26 cellular contexts compared by ENCODE assay signal in the genomic region with DNA sequence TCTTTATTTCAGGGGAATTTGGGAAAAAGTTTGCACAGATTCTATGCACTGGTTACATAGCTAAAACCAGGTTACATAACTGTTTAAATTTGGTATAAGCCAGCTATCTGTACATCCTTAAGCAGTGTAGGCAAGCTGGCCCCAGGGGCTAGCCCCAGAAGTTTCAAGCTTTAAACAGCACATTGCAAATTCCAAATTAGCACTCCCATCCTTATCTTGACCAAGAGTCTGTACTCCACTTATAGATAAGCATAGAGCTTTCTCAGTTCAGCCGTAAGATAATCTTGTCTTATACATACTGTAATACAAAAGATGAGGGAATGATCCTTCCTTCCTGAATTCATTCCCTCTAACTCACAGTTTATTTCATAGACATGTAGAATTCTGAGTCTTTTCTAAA.
DNase-seq lines count a peak whose midpoint lies in the region; ATAC-seq and TF ChIP-seq lines count a peak whose summit lies in the region.
"Had no signal": no experiment of that assay in that cellular context is flagged by ENCODE, and none has a peak within 500 bp of the region (broad histone marks: within the 10 kb centered on the region; RNA-seq: fewer than 3 reads in every experiment).

No MANE protein-coding gene starts in this region.

- POLR2A ChIA-PET in SK-N-SH (lab: Yijun Ruan, JAX) = no interaction called here

- no peak for TF ChIP-seq EP300 in SK-N-SH (IDR thresholded peaks at IDR 0.05; ENCODE audit: borderline replicate concordance in 1 of 2, low read depth in 1 of 2, low read length in 1 of 2)
- TF ChIP-seq EP300 in sigmoid colon (IDR thresholded peaks at IDR 0.05) = no peak

- peaks cover 12% of the 10 kb centered on the region for H3K27me3 Mint-ChIP-seq in neural progenitor cell (ENCODE audit: insufficient read depth, low read depth)

- H3K36me3 ChIP-seq in SK-N-SH (replicated peaks in 1 of 2; ENCODE audit: control insufficient read depth in 1 of 2, insufficient read depth in 2 of 2, low read length in 1 of 2) (no peaks in the 10 kb centered on the region), SJCRH30 (no peaks in the 10 kb centered on the region), neural progenitor cell (no peaks in the 10 kb centered on the region), sigmoid colon (no peaks in the 10 kb centered on the region), upper lobe of right lung (no peaks in the 10 kb centered on the region)
- H3K36me3 ChIP-seq: breast epithelium, esophagus squamous epithelium, prostate gland, stomach had no signal

- ATAC-seq in SK-N-SH treated with all-trans-retinoic acid at 6 μM for 48 hours (peak; percentile 50), GM21529 (IDR thresholded peaks at IDR 0.05; ENCODE audit: unreplicated experiment) (peak; percentile 18), upper lobe of right lung (no peak)
- ATAC-seq: CD8-positive, alpha-beta T cell; left colon; Right ventricle myocardium inferior had no signal

- CTCF ChIA-PET in SK-N-SH (lab: Yijun Ruan, JAX) = interaction anchor here (1.0 to 1.7 kb wide), 3 partner anchors 11 to 619 kb away, joined by 3 read pairs; no protein-coding TSS in a partner anchor

- TF ChIP-seq CTCF in SK-N-SH (IDR thresholded peaks at IDR 0.05) (no peak), neural progenitor cell (IDR thresholded peaks at IDR 0.05) (no peak), sigmoid colon (IDR thresholded peaks at IDR 0.05) (no peak), upper lobe of right lung (IDR thresholded peaks at IDR 0.05) (no peak)

- H3K27ac ChIP-seq in SK-N-SH (ENCODE audit: low read depth in 2 of 2, low read length in 1 of 2) (no peak overlapping the region), SJCRH30 (peak overlapping the region; percentile 88), neural progenitor cell (no peak overlapping the region), sigmoid colon (no peak overlapping the region), upper lobe of right lung (no peak overlapping the region)
- H3K27ac ChIP-seq: breast epithelium, esophagus squamous epithelium, hepatocyte, prostate gland, stomach had no signal

- TF ChIP-seq RAD21 in SK-N-SH (IDR thresholded peaks at IDR 0.05; ENCODE audit: low read length) = no peak

- H3K36me3 Mint-ChIP-seq in neural progenitor cell = peaks cover 3% of the 10 kb centered on the region
- H3K36me3 Mint-ChIP-seq: CD8-positive, alpha-beta T cell had no signal

- H3K79me2 ChIP-seq in SK-N-SH (ENCODE audit: insufficient read depth) (no peaks in the 10 kb centered on the region), neural progenitor cell (ENCODE audit: low read depth) (no peaks in the 10 kb centered on the region)
- H3K79me2 ChIP-seq: hepatocyte had no signal

- 100% methylated on average over 1 of the region's 1 CpG for WGBS in SK-N-SH (ENCODE audit: low lambda C conversion rate)
- whole genome bisulfite sequencing in sigmoid colon, 2 donors = 89 to 93% methylated on average over 1 of the region's 1 CpG

- no peaks in the 10 kb centered on the region for H3K9me2 ChIP-seq in SK-N-SH

- DNase-seq in SK-N-SH = no peak
- DNase-seq in SJCRH30 = no peak
- no peak for DNase-seq in neural progenitor cell (ENCODE audit: low spot score)
- no peak for DNase-seq in COLO829 (ENCODE audit: low spot score)
- DNase-seq in sigmoid colon = no peak
- DNase-seq in upper lobe of right lung = no peak
- DNase-seq: 8988T; activated CD8-positive, alpha-beta memory T cell treated with anti-CD3 and anti-CD28 coated beads for 24 hours; activated naive CD4-positive, alpha-beta T cell treated with Interleukin-2 at 50 U/mL for 16 hours; activated T-cell treated with anti-CD3 and anti-CD28 coated beads, Interleukin-2, amount 50 U/mL, for 1 hour; amniotic stem cell; CD8-positive, alpha-beta T cell; effector memory CD4-positive, alpha-beta T cell; esophagus squamous epithelium; H9; IMR-90; left colon; NCI-H2029 treated with DMSO at 0.1 percent for 48 hours; stomach; trophoblast cell had no signal

- intact Hi-C loops in sigmoid colon (cut with DNase I) (no loop called here), upper lobe of right lung (cut with DNase I) (no loop called here)

- no peaks in the 10 kb centered on the region for H3K27me3 ChIP-seq in SK-N-SH (ENCODE audit: insufficient read depth)
- no peaks in the 10 kb centered on the region for H3K27me3 ChIP-seq in SJCRH30
- H3K27me3 ChIP-seq in neural progenitor cell = no peaks in the 10 kb centered on the region
- no peaks in the 10 kb centered on the region for H3K27me3 ChIP-seq in sigmoid colon
- H3K27me3 ChIP-seq in upper lobe of right lung = no peaks in the 10 kb centered on the region
- H3K27me3 ChIP-seq: breast epithelium, hepatocyte, stomach had no signal

- H3K27ac Mint-ChIP-seq in neural progenitor cell = peak overlapping the region; percentile 93
- H3K27ac Mint-ChIP-seq: CD8-positive, alpha-beta T cell; H9 had no signal

- H4K20me1 ChIP-seq in SK-N-SH (ENCODE audit: insufficient read depth) (no peaks in the 10 kb centered on the region), neural progenitor cell (ENCODE audit: low read depth) (no peaks in the 10 kb centered on the region)

- no peak overlapping the region for H2AFZ ChIP-seq in SK-N-SH (ENCODE audit: low read depth)
- H2AFZ ChIP-seq in neural progenitor cell (replicated peaks) = no peak overlapping the region
- H2AFZ ChIP-seq: hepatocyte had no signal

- H3F3A ChIP-seq in SK-N-SH (replicated peaks; ENCODE audit: insufficient read depth) (no peaks in the 10 kb centered on the region), neural progenitor cell (ENCODE audit: low read depth) (no peaks in the 10 kb centered on the region)

- H3K9me3 Mint-ChIP-seq in neural progenitor cell = peaks cover 19% of the 10 kb centered on the region

- peaks cover 48% of the 10 kb centered on the region for H3K4me1 Mint-ChIP-seq in neural progenitor cell

- H3K4me3 ChIP-seq in SK-N-SH (ENCODE audit: low read depth in 2 of 2, low read length in 1 of 2) = no peak overlapping the region
- H3K4me3 ChIP-seq in SJCRH30 = peak overlapping the region; percentile 31
- H3K4me3 ChIP-seq in neural progenitor cell = no peak overlapping the region
- no peak overlapping the region for H3K4me3 ChIP-seq in sigmoid colon
- H3K4me3 ChIP-seq in upper lobe of right lung = no peak overlapping the region
- H3K4me3 ChIP-seq: breast epithelium, esophagus squamous epithelium, hepatocyte, prostate gland, stomach had no signal

- H3K4me1 ChIP-seq in SK-N-SH (ENCODE audit: control insufficient read depth in 1 of 2, insufficient read depth in 2 of 2, low read depth in 1 of 2, low read length in 1 of 2) = peaks cover 0 to 6% of the 10 kb centered on the region in 2 experiments; a peak in 2 of 4 replicates
- H3K4me1 ChIP-seq in SJCRH30 = peaks cover 20% of the 10 kb centered on the region
- H3K4me1 ChIP-seq in neural progenitor cell = peaks cover 11% of the 10 kb centered on the region
- H3K4me1 ChIP-seq in sigmoid colon = no peaks in the 10 kb centered on the region
- no peaks in the 10 kb centered on the region for H3K4me1 ChIP-seq in upper lobe of right lung
- H3K4me1 ChIP-seq: breast epithelium, esophagus squamous epithelium, prostate gland, stomach had no signal

- peak overlapping the region; percentile 27 for H3K4me3 Mint-ChIP-seq in neural progenitor cell
- H3K4me3 Mint-ChIP-seq: CD8-positive, alpha-beta T cell; H9 had no signal

- H3K9ac ChIP-seq in SK-N-SH (no peak overlapping the region), neural progenitor cell (no peak overlapping the region)

- TF ChIP-seq POLR2A in sigmoid colon (IDR thresholded peaks at IDR 0.05) = no peak

- H3K4me2 ChIP-seq in SK-N-SH (no peak overlapping the region), neural progenitor cell (no peak overlapping the region)
- H3K4me2 ChIP-seq: hepatocyte had no signal

- H3K9me3 ChIP-seq in SK-N-SH = no peaks in the 10 kb centered on the region
- no peaks in the 10 kb centered on the region; the same call in 1 of the 2 replicates for H3K9me3 ChIP-seq in SJCRH30 (replicated peaks)
- no peaks in the 10 kb centered on the region for H3K9me3 ChIP-seq in neural progenitor cell (ENCODE audit: low read depth)
- H3K9me3 ChIP-seq in sigmoid colon = no peaks in the 10 kb centered on the region
- H3K9me3 ChIP-seq in upper lobe of right lung = no peaks in the 10 kb centered on the region
- H3K9me3 ChIP-seq: breast epithelium, esophagus squamous epithelium, prostate gland, stomach had no signal

TF ChIP-seq in SK-N-SH treated with all-trans-retinoic acid at 6 μM for 48 hours, 23 proteins besides CTCF, POLR2A, EP300 and RAD21 (continues in another document):
- TF ChIP-seq ZNF8 (CRISPR knock-in tag; IDR thresholded peaks at IDR 0.05) (no peak), PPARA (CRISPR knock-in tag; IDR thresholded peaks at IDR 0.05; ENCODE audit: borderline replicate concordance) (no peak), ZNF70 (CRISPR knock-in tag; IDR thresholded peaks at IDR 0.05) (no peak), ZFP3 (CRISPR knock-in tag; IDR thresholded peaks at IDR 0.05) (no peak), CSDC2 (CRISPR knock-in tag; IDR thresholded peaks at IDR 0.05) (no peak)

TF ChIP-seq in SK-N-SH, 30 proteins besides CTCF, POLR2A, EP300 and RAD21 (continues in another document):
- TF ChIP-seq ELF1 (IDR thresholded peaks at IDR 0.05) (no peak), CHD2 (IDR thresholded peaks at IDR 0.05; ENCODE audit: low read length, partially characterized antibody) (no peak), TEAD4 (IDR thresholded peaks at IDR 0.05; ENCODE audit: borderline replicate concordance, insufficient read depth) (no peak), POLR2AphosphoS5 (IDR thresholded peaks at IDR 0.05; ENCODE audit: low read depth, low read length) (no peak)
- TF ChIP-seq, protein P1, sequence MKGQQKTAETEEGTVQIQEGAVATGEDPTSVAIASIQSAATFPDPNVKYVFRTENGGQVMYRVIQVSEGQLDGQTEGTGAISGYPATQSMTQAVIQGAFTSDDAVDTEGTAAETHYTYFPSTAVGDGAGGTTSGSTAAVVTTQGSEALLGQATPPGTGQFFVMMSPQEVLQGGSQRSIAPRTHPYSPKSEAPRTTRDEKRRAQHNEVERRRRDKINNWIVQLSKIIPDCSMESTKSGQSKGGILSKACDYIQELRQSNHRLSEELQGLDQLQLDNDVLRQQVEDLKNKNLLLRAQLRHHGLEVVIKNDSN (IDR thresholded peaks at IDR 0.05; ENCODE audit: borderline replicate concordance, low read depth) = no peak
- TF ChIP-seq, protein P2, sequence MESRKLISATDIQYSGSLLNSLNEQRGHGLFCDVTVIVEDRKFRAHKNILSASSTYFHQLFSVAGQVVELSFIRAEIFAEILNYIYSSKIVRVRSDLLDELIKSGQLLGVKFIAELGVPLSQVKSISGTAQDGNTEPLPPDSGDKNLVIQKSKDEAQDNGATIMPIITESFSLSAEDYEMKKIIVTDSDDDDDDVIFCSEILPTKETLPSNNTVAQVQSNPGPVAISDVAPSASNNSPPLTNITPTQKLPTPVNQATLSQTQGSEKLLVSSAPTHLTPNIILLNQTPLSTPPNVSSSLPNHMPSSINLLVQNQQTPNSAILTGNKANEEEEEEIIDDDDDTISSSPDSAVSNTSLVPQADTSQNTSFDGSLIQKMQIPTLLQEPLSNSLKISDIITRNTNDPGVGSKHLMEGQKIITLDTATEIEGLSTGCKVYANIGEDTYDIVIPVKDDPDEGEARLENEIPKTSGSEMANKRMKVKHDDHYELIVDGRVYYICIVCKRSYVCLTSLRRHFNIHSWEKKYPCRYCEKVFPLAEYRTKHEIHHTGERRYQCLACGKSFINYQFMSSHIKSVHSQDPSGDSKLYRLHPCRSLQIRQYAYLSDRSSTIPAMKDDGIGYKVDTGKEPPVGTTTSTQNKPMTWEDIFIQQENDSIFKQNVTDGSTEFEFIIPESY (IDR thresholded peaks at IDR 0.05; ENCODE audit: borderline replicate concordance, low read depth) = no peak
